8 cellular contexts compared by ENCODE assay signal in genomic region chr7:144717720-144718119, GRCh38.
"Had no signal": no experiment of that assay in that cellular context is flagged by ENCODE, and none has a peak within 500 bp of the region (broad histone marks: within the 10 kb centered on the region; RNA-seq: fewer than 3 reads in every experiment).

No MANE protein-coding gene starts in this region.

- H3K4me3 ChIP-seq: GM23338, HAP-1 had no signal

- H3K27ac ChIP-seq: HL-60 had no signal

- H2AFZ ChIP-seq: GM23338 had no signal

- ATAC-seq: GM23338, HCT116, HepG2 had no signal

- H3K9me3 ChIP-seq: HAP-1 had no signal

- DNase-seq: H7, HFFc6, KBM-7 had no signal

- H3K4me1 ChIP-seq: HAP-1 had no signal

- H3K4me2 ChIP-seq: GM23338 had no signal

- H3K36me3 ChIP-seq: HAP-1 had no signal
